Comparison of ENCODE assay signal across 8 cellular contexts in genomic region chr10:49512121-49512809, GRCh38. TPM values are rescaled to one million over a fixed set of nuclear protein-coding genes. Genes with fewer than 3 reads are reported as not detected.
DNase-seq lines count a peak whose midpoint lies in the region; ATAC-seq and TF ChIP-seq lines count a peak whose summit lies in the region.

No MANE protein-coding gene starts in this region.

- H3K36me3 Mint-ChIP-seq in GM23338 (ENCODE audit: low read depth): no peaks in the 10 kb centered on the region; the same call in 2 of the 3 replicates
- peaks cover 8% of the 10 kb centered on the region for H3K36me3 Mint-ChIP-seq in effector memory CD8-positive, alpha-beta T cell (ENCODE audit: insufficient read depth)
- peaks cover 5% of the 10 kb centered on the region for H3K36me3 Mint-ChIP-seq in natural killer cell

- TF ChIP-seq CTCF in GM23338 (conservative IDR thresholded peaks at IDR 0.05; ENCODE audit: low read depth in 2 of 2) (peak; percentile 78), OCI-LY1 (IDR thresholded peaks at IDR 0.05; ENCODE audit: low read length) (peak; percentile 69), natural killer cell (IDR thresholded peaks at IDR 0.05) (peak; percentile 79)

- H3K9me3 Mint-ChIP-seq in GM23338: no peaks in the 10 kb centered on the region
- no peaks in the 10 kb centered on the region for H3K9me3 Mint-ChIP-seq in effector memory CD8-positive, alpha-beta T cell
- H3K9me3 Mint-ChIP-seq in natural killer cell: no peaks in the 10 kb centered on the region

- in situ Hi-C loops in Caki2 (cut with HindIII; ENCODE audit: low pct_unique_long_range_greater_than_20kb, low sequenced_read_pairs): no loop called here

- H3K79me2 ChIP-seq in GM23338 (replicated peaks; ENCODE audit: insufficient read depth) (no peaks in the 10 kb centered on the region), OCI-LY1 (ENCODE audit: insufficient read depth, low read length) (no peaks in the 10 kb centered on the region)

- H2AFZ ChIP-seq in GM23338 (no peak overlapping the region), OCI-LY1 (ENCODE audit: low read length) (no peak overlapping the region)

- H3K4me3 ChIP-seq in GM23338 (no peak overlapping the region), OCI-LY1 (ENCODE audit: low read depth, low read length, poor library complexity, severe bottlenecking) (no peak overlapping the region)

- H3K27ac ChIP-seq in GM23338 (ENCODE audit: low read depth) (no peak overlapping the region), OCI-LY1 (ENCODE audit: low read depth, low read length, poor library complexity, severe bottlenecking) (no peak overlapping the region)

- H3K9me2 ChIP-seq in GM23338 (ENCODE audit: insufficient read depth) (no peaks in the 10 kb centered on the region), OCI-LY1 (ENCODE audit: low read depth, low read length) (no peaks in the 10 kb centered on the region)

- peaks cover 2% of the 10 kb centered on the region; the same call in 1 of the 3 replicates for H3K4me1 Mint-ChIP-seq in GM23338
- peaks cover 23 to 27% of the 10 kb centered on the region in 2 donors for H3K4me1 Mint-ChIP-seq in effector memory CD8-positive, alpha-beta T cell (ENCODE audit: low read depth in 2 of 2)
- peaks cover 17 to 29% of the 10 kb centered on the region in 2 donors for H3K4me1 Mint-ChIP-seq in natural killer cell

- intact Hi-C loops in natural killer cell (cut with micrococcal nuclease): loop anchor here (1.0 kb wide), 2 partner anchors 105 to 531 kb away; no protein-coding TSS in a partner anchor

- H3K27me3 Mint-ChIP-seq in GM23338 (ENCODE audit: insufficient read depth, low read depth, poor library complexity): no peaks in the 10 kb centered on the region
- no peaks in the 10 kb centered on the region for H3K27me3 Mint-ChIP-seq in effector memory CD8-positive, alpha-beta T cell
- H3K27me3 Mint-ChIP-seq in natural killer cell (ENCODE audit: low read depth in 2 of 2): no peaks in the 10 kb centered on the region

- no peak overlapping the region for H3K4me3 Mint-ChIP-seq in GM23338
- no peak overlapping the region for H3K4me3 Mint-ChIP-seq in effector memory CD8-positive, alpha-beta T cell
- no peak overlapping the region for H3K4me3 Mint-ChIP-seq in natural killer cell

- ATAC-seq in GM23338 (peak; percentile 73), natural killer cell (peak; percentile 68 to 77 (median 76))
- ATAC-seq in effector memory CD8-positive, alpha-beta T cell (replicated peaks): peak; percentile 46

- H3F3A ChIP-seq in GM23338 (replicated peaks; ENCODE audit: low read depth) (no peaks in the 10 kb centered on the region), OCI-LY1 (ENCODE audit: insufficient read depth, low read length) (no peaks in the 10 kb centered on the region)

- peak; percentile 25 for DNase-seq in Caki2 (ENCODE audit: low read depth)
- DNase-seq in GM23338 (ENCODE audit: low spot score): peak; percentile 57
- DNase-seq in effector memory CD8-positive, alpha-beta T cell: peak in 2 of 3 experiments; percentile 10 to 26
- DNase-seq in natural killer cell: no peak
- no peak for DNase-seq in stimulated activated CD4-positive, alpha-beta T cell treated with anti-CD3 and anti-CD28 coated beads, Interleukin-4, amount 100 ng/mL, for 1 hour
- DNase-seq in GM03348 (ENCODE audit: low spot score): no peak
- DNase-seq in cerebellum (ENCODE audit: low spot score): no peak

- H3K36me3 ChIP-seq in GM23338 (ENCODE audit: insufficient read depth) (no peaks in the 10 kb centered on the region), OCI-LY1 (ENCODE audit: insufficient read depth, low read length) (peaks cover 22% of the 10 kb centered on the region; the same call in 1 of the 2 replicates)

- no peaks in the 10 kb centered on the region for H3K27me3 ChIP-seq in GM23338 (ENCODE audit: insufficient read depth)
- no peaks in the 10 kb centered on the region for H3K27me3 ChIP-seq in OCI-LY1 (ENCODE audit: insufficient read depth, low read length)

- H3K9me3 ChIP-seq in OCI-LY1 (ENCODE audit: low read length): no peaks in the 10 kb centered on the region

- H4K20me1 ChIP-seq in GM23338 (replicated peaks; ENCODE audit: insufficient read depth) (no peaks in the 10 kb centered on the region), OCI-LY1 (ENCODE audit: insufficient read depth, low read length) (no peaks in the 10 kb centered on the region)

- no peak overlapping the region for H3K9ac ChIP-seq in OCI-LY1 (ENCODE audit: low read length)

- H3K4me1 ChIP-seq in GM23338 (ENCODE audit: insufficient read depth): no peaks in the 10 kb centered on the region
- H3K4me1 ChIP-seq in OCI-LY1 (ENCODE audit: insufficient read depth, low read length, severe bottlenecking): peaks cover 14% of the 10 kb centered on the region

- H3K27ac Mint-ChIP-seq in GM23338 (no peak overlapping the region), natural killer cell (no peak overlapping the region)
- no peak overlapping the region for H3K27ac Mint-ChIP-seq in effector memory CD8-positive, alpha-beta T cell

- H3K4me2 ChIP-seq in GM23338 (no peak overlapping the region), OCI-LY1 (ENCODE audit: low read length) (no peak overlapping the region)

TF ChIP-seq in GM23338, 12 proteins besides CTCF, POLR2A, EP300 and RAD21:
- TF ChIP-seq ZNF462 (CRISPR knock-in tag; IDR thresholded peaks at IDR 0.05): no peak
- no peak for TF ChIP-seq ZNF114 (CRISPR knock-in tag; IDR thresholded peaks at IDR 0.05)
- TF ChIP-seq ETS1 (IDR thresholded peaks at IDR 0.05): no peak
- no peak for TF ChIP-seq STAT1 (IDR thresholded peaks at IDR 0.05; ENCODE audit: unreplicated experiment)

RNA-seq across cellular contexts. Expression of gene ERCC6, which starts 26.7 kb away (rescaled TPM):
- total RNA-seq in Caki2 (2014; rRNA removed; shearing (Covaris generic); ENCODE audit: low replicate concordance): 4.3 and 43.1 TPM in 2 replicates
- 10.1 and 13.8 TPM in 2 replicates for total RNA-seq in GM23338 (2014; rRNA removed; shearing (Covaris generic))
- 2.5 and 4.0 TPM in 2 replicates for polyA plus RNA-seq in GM23338 (2016; fragmentation: Nextera tagmentation; extraction: Ambion mirVana)
- total RNA-seq in natural killer cell: 10 to 100 TPM; 36.4 to 54.6 (median 52.6) TPM
- total RNA-seq in cerebellum: 44.9 TPM

Comparison
In these comparisons a context has a peak if more than half of its experiments do, and no peak if none do; other contexts are left out.
1. DNase-seq: peak in Caki2 (single experiment), GM23338 (single experiment) and effector memory CD8-positive, alpha-beta T cell (2 of 3); none in natural killer cell (single experiment), stimulated activated CD4-positive, alpha-beta T cell treated with anti-CD3 and anti-CD28 coated beads, Interleukin-4, amount 100 ng/mL, for 1 hour (single experiment), GM03348 (single experiment) and cerebellum (single experiment).
2. Peak in every context shown above with its lines, with median percentiles within 50 percentile points of each other: ATAC-seq and CTCF ChIP-seq.